Comparison of ENCODE assay signal across 23 cellular contexts in genomic region chr5:77319140-77319539, GRCh38.
DNase-seq lines count a peak whose midpoint lies in the region; ATAC-seq and TF ChIP-seq lines count a peak whose summit lies in the region.
"Had no signal": no experiment of that assay in that cellular context is flagged by ENCODE, and none has a peak within 500 bp of the region (broad histone marks: within the 10 kb centered on the region; RNA-seq: fewer than 3 reads in every experiment).

No MANE protein-coding gene starts in this region.

- no peak overlapping the region for H3K27ac ChIP-seq in right atrium auricular region
- H3K27ac ChIP-seq: 22Rv1; BLaER1 treated with 17β-estradiol and CSF1 and Interleukin-3, amounts not matched to agents 10 nM and 100 nM had no signal

- H3K4me1 ChIP-seq in right atrium auricular region = no peaks in the 10 kb centered on the region
- H3K4me1 ChIP-seq: BE2C; BLaER1 treated with 17β-estradiol and CSF1 and Interleukin-3, amounts not matched to agents 10 nM and 100 nM had no signal

- TF ChIP-seq CTCF in fibroblast of villous mesenchyme (IDR thresholded peaks at IDR 0.05; ENCODE audit: insufficient read depth, low read depth, low read length) = no peak
- TF ChIP-seq CTCF in right atrium auricular region (IDR thresholded peaks at IDR 0.05) = no peak

- DNase-seq in NCI-H1694 treated with DMSO at 0.1 percent for 48 hours (lab: John Stamatoyannopoulos, UW) (peak; percentile 13), NCI-H1694 (lab: John Stamatoyannopoulos, UW) (no peak), RPMI8226 (peak; percentile 7), fibroblast of villous mesenchyme (ENCODE audit: low read depth) (peak; percentile 26), UCSD-AML1 (lab: John Stamatoyannopoulos, UW; ENCODE audit: unreplicated experiment) (no peak), right atrium auricular region (ENCODE audit: low spot score) (no peak), NCI-H510A (lab: John Stamatoyannopoulos, UW) (no peak)
- DNase-seq: ACHN; AML-193; BE2C; CD4-positive, alpha-beta T cell; CD8-positive, alpha-beta memory T cell; DMS 273 treated with DMSO at 0.1 percent for 48 hours; DMS79; EL; GDM1; H9 had no signal

- H3K9me3 ChIP-seq in right atrium auricular region = no peaks in the 10 kb centered on the region
- H3K9me3 ChIP-seq: BE2C; BLaER1 treated with 17β-estradiol and CSF1 and Interleukin-3, amounts not matched to agents 10 nM and 100 nM had no signal

- H3K27me3 ChIP-seq in right atrium auricular region = no peaks in the 10 kb centered on the region
- H3K27me3 ChIP-seq: BE2C; BLaER1 treated with 17β-estradiol and CSF1 and Interleukin-3, amounts not matched to agents 10 nM and 100 nM had no signal

- no peaks in the 10 kb centered on the region for H3K36me3 ChIP-seq in right atrium auricular region
- H3K36me3 ChIP-seq: BE2C; BLaER1 treated with 17β-estradiol and CSF1 and Interleukin-3, amounts not matched to agents 10 nM and 100 nM had no signal

- no peak overlapping the region for H3K4me3 ChIP-seq in fibroblast of villous mesenchyme (ENCODE audit: low read depth, low read length)
- no peak overlapping the region for H3K4me3 ChIP-seq in right atrium auricular region
- H3K4me3 ChIP-seq: BLaER1 treated with 17β-estradiol and CSF1 and Interleukin-3, amounts not matched to agents 10 nM and 100 nM; GM12878; GM23338 had no signal

- no peak for ATAC-seq in HG02571 (IDR thresholded peaks at IDR 0.05; ENCODE audit: unreplicated experiment)
- ATAC-seq: GM12878, GM23338, HCT116 had no signal

Comparison
In these comparisons a context has a peak if more than half of its experiments do, and no peak if none do; other contexts are left out.
1. DNase-seq: peak in NCI-H1694 treated with DMSO at 0.1 percent for 48 hours (single experiment), RPMI8226 (single experiment) and fibroblast of villous mesenchyme (single experiment); none in NCI-H1694 (single experiment), UCSD-AML1 (single experiment), right atrium auricular region (single experiment) and NCI-H510A (single experiment).